Comparison of ENCODE assay signal across 1 cellular context in genomic region chr22:21927174-21927823, GRCh38.
TF ChIP-seq lines count a peak whose summit lies in the region.

No MANE protein-coding gene starts in this region.

TF ChIP-seq in IMR-90, 13 proteins besides CTCF, POLR2A, EP300 and RAD21:
- no peak for TF ChIP-seq MXI1 (IDR thresholded peaks at IDR 0.05; ENCODE audit: borderline replicate concordance, low read depth, low read length)
- TF ChIP-seq BHLHE40 (IDR thresholded peaks at IDR 0.05; ENCODE audit: low read depth, low read length) = no peak
- TF ChIP-seq CEBPB (IDR thresholded peaks at IDR 0.05; ENCODE audit: low read depth, low read length) = no peak
- no peak for TF ChIP-seq MAFK (IDR thresholded peaks at IDR 0.05; ENCODE audit: low read depth, low read length)
- no peak for TF ChIP-seq NFE2L2 (IDR thresholded peaks at IDR 0.05; ENCODE audit: low read depth, low read length)
- TF ChIP-seq ELK1 (IDR thresholded peaks at IDR 0.05; ENCODE audit: borderline replicate concordance, low read depth, low read length) = no peak
- no peak for TF ChIP-seq RFX5 (IDR thresholded peaks at IDR 0.05; ENCODE audit: low read depth, low read length)
- TF ChIP-seq SMC3 (IDR thresholded peaks at IDR 0.05; ENCODE audit: low read depth, low read length) = no peak
- TF ChIP-seq RCOR1 (IDR thresholded peaks at IDR 0.05; ENCODE audit: insufficient replicate concordance, low read length) = no peak
- no peak for TF ChIP-seq MAZ (IDR thresholded peaks at IDR 0.05; ENCODE audit: borderline replicate concordance, low read depth, low read length)
- TF ChIP-seq FOS (IDR thresholded peaks at IDR 0.05; ENCODE audit: low read depth, low read length) = no peak
- TF ChIP-seq CHD1 (IDR thresholded peaks at IDR 0.05; ENCODE audit: low read depth, low read length) = no peak
- no peak for TF ChIP-seq USF2 (IDR thresholded peaks at IDR 0.05; ENCODE audit: low read depth, low read length)
